16 cellular contexts compared by ENCODE assay signal in genomic region chrX:150446995-150447394, GRCh38.
"Had no signal": no experiment of that assay in that cellular context is flagged by ENCODE, and none has a peak within 500 bp of the region (broad histone marks: within the 10 kb centered on the region; RNA-seq: fewer than 3 reads in every experiment).

No MANE protein-coding gene starts in this region.

- DNase-seq: activated CD4-positive, alpha-beta T cell treated with anti-CD3 and anti-CD28 coated beads for 1 hour; activated CD8-positive, alpha-beta memory T cell treated with anti-CD3 and anti-CD28 coated beads, Interleukin-2, amount 50 U/mL, for 4 hours; activated CD8-positive, alpha-beta T cell treated with anti-CD3 and anti-CD28 coated beads for 36 hours; activated gamma-delta T cell treated with Interleukin-2 at 50 U/mL for 16 hours; activated naive CD8-positive, alpha-beta T cell treated with anti-CD3 and anti-CD28 coated beads for 36 hours; activated T-cell treated with anti-CD3 and anti-CD28 coated beads, Interleukin-2, amount 50 U/mL, for 72 hours; hypothalamus; mammary epithelial cell; mucosa of descending colon; nucleus accumbens; right cardiac atrium; T-helper 9 cell; tibial artery; uterus had no signal

- H3K36me3 Mint-ChIP-seq: activated naive CD8-positive, alpha-beta T cell treated with anti-CD3 and anti-CD28 coated beads for 36 hours; natural killer cell treated with Interleukin-12 subunit alpha and Interleukin-12 subunit beta and Interleukin-15 and Interleukin-18, amount 100 ng/mL, for 72 hours had no signal

- H3K4me1 ChIP-seq: tibial artery, uterus had no signal

- H3K36me3 ChIP-seq: tibial artery, uterus had no signal

- H3K9me3 Mint-ChIP-seq: activated CD8-positive, alpha-beta T cell treated with anti-CD3 and anti-CD28 coated beads for 36 hours; activated T-cell treated with anti-CD3 and anti-CD28 coated beads, Interleukin-2, amount 50 U/mL, for 72 hours; natural killer cell treated with Interleukin-12 subunit alpha and Interleukin-12 subunit beta and Interleukin-15 and Interleukin-18, amount 100 ng/mL, for 72 hours had no signal

- H3K27ac ChIP-seq: tibial artery, uterus had no signal

- H3K4me3 Mint-ChIP-seq: activated CD8-positive, alpha-beta T cell treated with anti-CD3 and anti-CD28 coated beads for 36 hours; activated naive CD8-positive, alpha-beta T cell treated with anti-CD3 and anti-CD28 coated beads for 36 hours; activated T-cell treated with anti-CD3 and anti-CD28 coated beads, Interleukin-2, amount 50 U/mL, for 72 hours; natural killer cell treated with Interleukin-12 subunit alpha and Interleukin-12 subunit beta and Interleukin-15 and Interleukin-18, amount 100 ng/mL, for 72 hours; stimulated activated memory B cell treated with anti-CD40 and anti-IgM and Interleukin-4, amounts not matched to agents 10 μg/mL and 1 μg/mL and 100 μg/mL, for 72 hours had no signal

- H3K27me3 ChIP-seq: tibial artery, uterus had no signal

- ATAC-seq: activated CD8-positive, alpha-beta T cell treated with anti-CD3 and anti-CD28 coated beads for 36 hours; activated T-cell treated with anti-CD3 and anti-CD28 coated beads, Interleukin-2, amount 50 U/mL, for 72 hours; mucosa of descending colon; natural killer cell treated with Interleukin-12 subunit alpha and Interleukin-12 subunit beta and Interleukin-15 and Interleukin-18, amount 100 ng/mL, for 72 hours; stimulated activated memory B cell treated with anti-CD40 and anti-IgM and Interleukin-4, amounts not matched to agents 10 μg/mL and 1 μg/mL and 100 μg/mL, for 72 hours had no signal

- H3K27me3 Mint-ChIP-seq: activated CD8-positive, alpha-beta T cell treated with anti-CD3 and anti-CD28 coated beads for 36 hours; activated naive CD8-positive, alpha-beta T cell treated with anti-CD3 and anti-CD28 coated beads for 36 hours; stimulated activated memory B cell treated with anti-CD40 and anti-IgM and Interleukin-4, amounts not matched to agents 10 μg/mL and 1 μg/mL and 100 μg/mL, for 72 hours had no signal

- H3K4me1 Mint-ChIP-seq: stimulated activated memory B cell treated with anti-CD40 and anti-IgM and Interleukin-4, amounts not matched to agents 10 μg/mL and 1 μg/mL and 100 μg/mL, for 72 hours had no signal

- H3K9me3 ChIP-seq: mucosa of descending colon, tibial artery, uterus had no signal

- H3K27ac Mint-ChIP-seq: activated CD8-positive, alpha-beta T cell treated with anti-CD3 and anti-CD28 coated beads for 36 hours; activated naive CD8-positive, alpha-beta T cell treated with anti-CD3 and anti-CD28 coated beads for 36 hours; activated T-cell treated with anti-CD3 and anti-CD28 coated beads, Interleukin-2, amount 50 U/mL, for 72 hours; natural killer cell treated with Interleukin-12 subunit alpha and Interleukin-12 subunit beta and Interleukin-15 and Interleukin-18, amount 100 ng/mL, for 72 hours; stimulated activated memory B cell treated with anti-CD40 and anti-IgM and Interleukin-4, amounts not matched to agents 10 μg/mL and 1 μg/mL and 100 μg/mL, for 72 hours had no signal

- H3K4me3 ChIP-seq: mucosa of descending colon, tibial artery, uterus had no signal
